In genomic region chr9:100229136-100229535, GRCh38 we compare ENCODE assay signal across 17 cellular contexts.
A peak's percentile ranks its signal among the peaks of the same experiment; 100 is the strongest.
DNase-seq lines count a peak whose midpoint lies in the region; ATAC-seq and TF ChIP-seq lines count a peak whose summit lies in the region.
"Had no signal": no experiment of that assay in that cellular context is flagged by ENCODE, and none has a peak within 500 bp of the region (broad histone marks: within the 10 kb centered on the region; RNA-seq: fewer than 3 reads in every experiment).

No MANE protein-coding gene starts in this region.

- no peak for ATAC-seq in left cardiac atrium
- ATAC-seq: Panc1 had no signal

- no peak for TF ChIP-seq CTCF in mammary epithelial cell (conservative IDR thresholded peaks at IDR 0.05 in 1 of 2, IDR thresholded peaks at IDR 0.05 in 1 of 2; ENCODE audit: extremely low read depth in 1 of 2, insufficient read depth in 1 of 2, low read depth in 1 of 2, low read length in 2 of 2)
- TF ChIP-seq CTCF in breast epithelium (IDR thresholded peaks at IDR 0.05), result no peak

- WGBS in mammary epithelial cell (ENCODE audit: low coverage, missing lambda C conversion rate), result 20% methylated on average over 2 of the region's 2 CpGs

- no peak overlapping the region for H3K4me3 ChIP-seq in mammary epithelial cell (replicated peaks in 1 of 3; ENCODE audit: insufficient read depth in 1 of 3, low read depth in 2 of 3, low read length in 3 of 3)
- no peak overlapping the region for H3K4me3 ChIP-seq in breast epithelium
- H3K4me3 ChIP-seq: GM23248, HAP-1 had no signal

- H3K27ac ChIP-seq in mammary epithelial cell (ENCODE audit: insufficient read depth, low read depth, low read length) (peak overlapping the region; percentile 38), breast epithelium (no peak overlapping the region), caudate nucleus (ENCODE audit: low read depth, low read length) (no peak overlapping the region)
- H3K27ac ChIP-seq: C4-2B, GM23248, KMS-11 had no signal

- H3K27me3 ChIP-seq in mammary epithelial cell (ENCODE audit: insufficient read depth, low read length) (no peaks in the 10 kb centered on the region), breast epithelium (no peaks in the 10 kb centered on the region)

- intact Hi-C loops in mammary epithelial cell (cut with micrococcal nuclease) (no loop called here), breast epithelium (cut with DNase I; ENCODE audit: low total_unique reads) (no loop called here), left cardiac atrium (cut with DNase I) (no loop called here)

- peak; percentile 52 for DNase-seq in mammary epithelial cell
- DNase-seq in breast epithelium (ENCODE audit: low spot score in 2 of 2), result no peak
- DNase-seq in SW480 (ENCODE audit: low spot score), result peak; percentile 8
- peak; percentile 55 for DNase-seq in kidney tubule cell (ENCODE audit: low spot score)
- DNase-seq in left cardiac atrium, result no peak
- DNase-seq in caudate nucleus (lab: John Stamatoyannopoulos, UW), result no peak
- DNase-seq in medulla oblongata (ENCODE audit: extremely low spot score), result no peak
- DNase-seq: GM23248; NCI-H1436 treated with DMSO at 0.1 percent for 48 hours; NCI-H1930; NCI-H226; NCI-H774; NK-92 treated with Interleukin-12 subunit alpha and Interleukin-12 subunit beta, amount 100 ng/mL, for 24 hours had no signal

- no peaks in the 10 kb centered on the region for H3K79me2 ChIP-seq in mammary epithelial cell (ENCODE audit: insufficient read depth, low read length)

- peaks cover 9% of the 10 kb centered on the region for H3K4me1 ChIP-seq in mammary epithelial cell (ENCODE audit: insufficient read depth, low read length)
- no peaks in the 10 kb centered on the region for H3K4me1 ChIP-seq in breast epithelium

- H3K36me3 ChIP-seq in mammary epithelial cell (ENCODE audit: insufficient read depth, low read length) (no peaks in the 10 kb centered on the region), breast epithelium (no peaks in the 10 kb centered on the region)

- TF ChIP-seq POLR2A in breast epithelium (IDR thresholded peaks at IDR 0.05), result no peak

- H3K9ac ChIP-seq in mammary epithelial cell (ENCODE audit: insufficient read depth, low read length), result no peak overlapping the region
- H3K9ac ChIP-seq: GM23248, KMS-11 had no signal

- H4K20me1 ChIP-seq in mammary epithelial cell (ENCODE audit: insufficient read depth, low read length), result no peaks in the 10 kb centered on the region

- BruUV-seq in mammary epithelial cell (replicated peaks; lab: Mats Ljungman, UMichigan), result no TSS peak

- CTCF ChIA-PET in mammary epithelial cell (lab: Charles Lee; ENCODE audit: low non-redundant PET), result no interaction called here

- in situ Hi-C loops in mammary epithelial cell (cut with MboI; ENCODE audit: low sequenced_read_pairs in 2 of 2), result no loop called here

- dilution Hi-C loops in mammary epithelial cell (cut with HindIII; ENCODE audit: low sequenced_read_pairs), result no loop called here

- H2AFZ ChIP-seq in mammary epithelial cell (ENCODE audit: low read depth, low read length), result no peak overlapping the region
- H2AFZ ChIP-seq: GM23248 had no signal

- H3K9me3 ChIP-seq in mammary epithelial cell (replicated peaks; ENCODE audit: insufficient read depth, low read length) (no peaks in the 10 kb centered on the region), breast epithelium (peaks cover 0 to 12% of the 10 kb centered on the region in 2 donors)
- H3K9me3 ChIP-seq: HAP-1 had no signal

- H3K4me2 ChIP-seq in mammary epithelial cell (ENCODE audit: insufficient read depth, low read depth, low read length), result no peak overlapping the region
- H3K4me2 ChIP-seq: KMS-11 had no signal

Comparison
In these comparisons a context has a peak if more than half of its experiments do, and no peak if none do; other contexts are left out.
1. DNase-seq: peak in mammary epithelial cell (single experiment), SW480 (single experiment) and kidney tubule cell (single experiment); none in breast epithelium (0 of 2), left cardiac atrium (single experiment), caudate nucleus (0 of 61) and medulla oblongata (single experiment).